ENCODE assay signal across 23 cellular contexts in the genomic region with DNA sequence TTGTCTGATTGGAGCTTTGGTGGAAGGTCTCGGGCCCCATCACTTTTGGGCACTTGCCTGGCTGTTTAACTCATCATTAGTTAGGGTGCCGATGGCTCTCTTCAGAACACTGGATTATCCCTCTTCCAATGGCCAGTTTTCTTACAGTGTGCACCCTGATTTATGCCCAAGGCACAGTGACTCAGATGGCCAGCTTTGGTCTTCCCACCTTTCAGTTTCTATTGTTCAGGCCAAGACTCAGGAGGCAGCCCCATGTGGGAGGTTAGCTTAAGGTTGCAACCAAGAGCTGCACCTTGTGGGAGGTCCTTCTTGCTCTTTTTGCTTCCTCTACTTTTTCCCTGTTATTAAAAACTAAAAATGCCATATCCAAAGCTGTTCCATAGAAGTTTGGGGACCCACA.
DNase-seq lines count a peak whose midpoint lies in the region; FAIRE-seq and TF ChIP-seq lines count a peak whose summit lies in the region.
"Had no signal": no experiment of that assay in that cellular context is flagged by ENCODE, and none has a peak within 500 bp of the region (broad histone marks: within the 10 kb centered on the region; RNA-seq: fewer than 3 reads in every experiment).

No MANE protein-coding gene starts in this region.

- H3K27ac Mint-ChIP-seq in MCF 10A (ENCODE audit: low read depth, unreplicated experiment): no peak overlapping the region
- H3K27ac Mint-ChIP-seq: B cell; CD4-positive, alpha-beta T cell; CD8-positive, alpha-beta T cell had no signal

- no peak overlapping the region for H3K4me3 Mint-ChIP-seq in MCF 10A (ENCODE audit: unreplicated experiment)
- H3K4me3 Mint-ChIP-seq: B cell; CD4-positive, alpha-beta T cell; CD8-positive, alpha-beta T cell had no signal

- DNase-seq in mammary epithelial cell (peak; percentile 63), MCF 10A (ENCODE audit: unreplicated experiment) (no peak), RPMI7951 (ENCODE audit: low read depth) (peak; percentile 72), keratinocyte (ENCODE audit: low read depth, low spot score) (no peak), middle frontal gyrus (ENCODE audit: extremely low spot score, low spot score) (no peak), cardiac septum (ENCODE audit: low spot score) (no peak)
- DNase-seq: AML-193; Caco-2; Calu3; CD4-positive, alpha-beta T cell; CD8-positive, alpha-beta T cell; DMS79 treated with DMSO at 0.1 percent for 48 hours; GDM1 had no signal

- no peaks in the 10 kb centered on the region for H3K36me3 Mint-ChIP-seq in MCF 10A (ENCODE audit: insufficient read depth, unreplicated experiment)
- H3K36me3 Mint-ChIP-seq: CD8-positive, alpha-beta T cell had no signal

- in situ Hi-C loops in mammary epithelial cell (cut with MboI; ENCODE audit: low sequenced_read_pairs in 2 of 2): no loop called here

- no peak overlapping the region for H3K27ac ChIP-seq in mammary epithelial cell (ENCODE audit: insufficient read depth, low read depth, low read length)
- no peak overlapping the region for H3K27ac ChIP-seq in keratinocyte (ENCODE audit: control insufficient read depth, insufficient read depth, low read length)
- H3K27ac ChIP-seq: 22Rv1, A549, C4-2B had no signal

- H3K79me2 ChIP-seq in mammary epithelial cell (ENCODE audit: insufficient read depth, low read length): no peaks in the 10 kb centered on the region
- no peaks in the 10 kb centered on the region for H3K79me2 ChIP-seq in keratinocyte (ENCODE audit: control insufficient read depth, insufficient read depth, low read length)

- WGBS in mammary epithelial cell (ENCODE audit: low coverage, missing lambda C conversion rate): 29% methylated on average over 2 of the region's 2 CpGs

- no peaks in the 10 kb centered on the region for H3K4me1 ChIP-seq in mammary epithelial cell (ENCODE audit: insufficient read depth, low read length)
- H3K4me1 ChIP-seq in keratinocyte (ENCODE audit: control insufficient read depth, extremely low read depth, insufficient read depth, low read length): peaks cover 3% of the 10 kb centered on the region
- H3K4me1 ChIP-seq: A549, Caco-2 had no signal

- no peak overlapping the region for H2AFZ ChIP-seq in mammary epithelial cell (ENCODE audit: low read depth, low read length)
- H2AFZ ChIP-seq in keratinocyte (ENCODE audit: control insufficient read depth, low read length): no peak overlapping the region

- H3K27me3 ChIP-seq in mammary epithelial cell (ENCODE audit: insufficient read depth, low read length) (no peaks in the 10 kb centered on the region), keratinocyte (ENCODE audit: control insufficient read depth, extremely low read depth, insufficient read depth, low read length) (no peaks in the 10 kb centered on the region)
- H3K27me3 ChIP-seq: BLaER1 treated with 17β-estradiol and CSF1 and Interleukin-3, amounts not matched to agents 10 nM and 100 nM had no signal

- no peak overlapping the region for H3K4me3 ChIP-seq in mammary epithelial cell (replicated peaks in 1 of 3; ENCODE audit: insufficient read depth in 1 of 3, low read depth in 2 of 3, low read length in 3 of 3)
- no peak overlapping the region for H3K4me3 ChIP-seq in keratinocyte (ENCODE audit: control insufficient read depth in 2 of 3, extremely low read depth in 1 of 3, insufficient read depth in 2 of 3, low read depth in 1 of 3, low read length in 3 of 3)
- H3K4me3 ChIP-seq: A549; BLaER1 treated with 17β-estradiol and CSF1 and Interleukin-3, amounts not matched to agents 10 nM and 100 nM; GM12878 had no signal

- intact Hi-C loops in mammary epithelial cell (cut with micrococcal nuclease): no loop called here
- intact Hi-C loops in MCF 10A (cut with micrococcal nuclease): no loop called here
- intact Hi-C loops in cardiac septum (cut with DNase I): no loop called here

- H3K9me3 ChIP-seq in mammary epithelial cell (replicated peaks; ENCODE audit: insufficient read depth, low read length): peaks cover 3% of the 10 kb centered on the region
- H3K9me3 ChIP-seq in keratinocyte (ENCODE audit: control insufficient read depth, low read depth, low read length): no peaks in the 10 kb centered on the region
- H3K9me3 ChIP-seq: Caco-2 had no signal

- H3K9me3 Mint-ChIP-seq in MCF 10A (ENCODE audit: unreplicated experiment): peaks cover 23% of the 10 kb centered on the region
- H3K9me3 Mint-ChIP-seq: CD8-positive, alpha-beta T cell had no signal

- H3K9ac ChIP-seq in mammary epithelial cell (ENCODE audit: insufficient read depth, low read length): no peak overlapping the region
- H3K9ac ChIP-seq in keratinocyte (ENCODE audit: control insufficient read depth, extremely low read depth, insufficient read depth, low read length): no peak overlapping the region
- H3K9ac ChIP-seq: BLaER1 treated with 17β-estradiol and CSF1 and Interleukin-3, amounts not matched to agents 10 nM and 100 nM had no signal

- no peaks in the 10 kb centered on the region for H3K9me1 ChIP-seq in keratinocyte (ENCODE audit: control insufficient read depth, extremely low read depth, insufficient read depth, low read length)

- no peaks in the 10 kb centered on the region for H3K4me1 Mint-ChIP-seq in MCF 10A (ENCODE audit: insufficient read depth, unreplicated experiment)
- H3K4me1 Mint-ChIP-seq: B cell had no signal

- CTCF ChIA-PET in mammary epithelial cell (lab: Charles Lee; ENCODE audit: low non-redundant PET): no interaction called here
- CTCF ChIA-PET in MCF 10A (lab: Yijun Ruan, JAX): no interaction called here

- no peak for TF ChIP-seq CTCF in mammary epithelial cell (conservative IDR thresholded peaks at IDR 0.05 in 1 of 2, IDR thresholded peaks at IDR 0.05 in 1 of 2; ENCODE audit: extremely low read depth in 1 of 2, insufficient read depth in 1 of 2, low read depth in 1 of 2, low read length in 2 of 2)
- no peak for TF ChIP-seq CTCF in MCF 10A (IDR thresholded peaks at IDR 0.05; ENCODE audit: unreplicated experiment)
- no peak for TF ChIP-seq CTCF in keratinocyte (optimal IDR thresholded peaks at IDR 0.05 in 1 of 3, IDR thresholded peaks at IDR 0.05 in 1 of 3, conservative IDR thresholded peaks at IDR 0.05 in 1 of 3; ENCODE audit: extremely low read depth in 1 of 3, insufficient read depth in 2 of 3, low read length in 3 of 3)

- FAIRE-seq in keratinocyte (lab: Jason Lieb, UNC): peak; percentile 17
- FAIRE-seq: A549, D721Med, GM12878, GM12892, GM18507, GM19239 had no signal

- H3K36me3 ChIP-seq in mammary epithelial cell (ENCODE audit: insufficient read depth, low read length) (no peaks in the 10 kb centered on the region), keratinocyte (ENCODE audit: control insufficient read depth in 2 of 2, extremely low read depth in 1 of 2, insufficient read depth in 2 of 2, low read length in 2 of 2) (no peaks in the 10 kb centered on the region)

- no TSS peak for BruUV-seq in mammary epithelial cell (replicated peaks; lab: Mats Ljungman, UMichigan)
- BruUV-seq in MCF 10A (replicated peaks; lab: Mats Ljungman, UMichigan): no TSS peak

- H4K20me1 ChIP-seq in mammary epithelial cell (ENCODE audit: insufficient read depth, low read length) (no peaks in the 10 kb centered on the region), keratinocyte (ENCODE audit: control insufficient read depth, extremely low read depth, insufficient read depth, low read length) (no peaks in the 10 kb centered on the region)
- H4K20me1 ChIP-seq: BLaER1 treated with 17β-estradiol and CSF1 and Interleukin-3, amounts not matched to agents 10 nM and 100 nM had no signal

- POLR2A ChIA-PET in MCF 10A (lab: Yijun Ruan, JAX): no interaction called here

- H3K4me2 ChIP-seq in mammary epithelial cell (ENCODE audit: insufficient read depth, low read depth, low read length): no peak overlapping the region
- no peak overlapping the region for H3K4me2 ChIP-seq in keratinocyte (ENCODE audit: control insufficient read depth, extremely low read depth, insufficient read depth, low read depth, low read length)
- H3K4me2 ChIP-seq: A549 had no signal

- dilution Hi-C loops in mammary epithelial cell (cut with HindIII; ENCODE audit: low sequenced_read_pairs): no loop called here
- dilution Hi-C loops in keratinocyte (cut with MboI; ENCODE audit: extremely low pct_ligation_motif_present, low sequenced_read_pairs): no loop called here

- no peaks in the 10 kb centered on the region for H3K27me3 Mint-ChIP-seq in MCF 10A (ENCODE audit: insufficient read depth, unreplicated experiment)
- H3K27me3 Mint-ChIP-seq: B cell; CD4-positive, alpha-beta T cell had no signal

Comparison
In these comparisons a context has a peak if more than half of its experiments do, and no peak if none do; other contexts are left out.
1. DNase-seq: peak in mammary epithelial cell (single experiment) and RPMI7951 (single experiment); none in MCF 10A (single experiment), keratinocyte (single experiment), middle frontal gyrus (single experiment) and cardiac septum (single experiment).